8 cellular contexts compared by ENCODE assay signal in the genomic region with DNA sequence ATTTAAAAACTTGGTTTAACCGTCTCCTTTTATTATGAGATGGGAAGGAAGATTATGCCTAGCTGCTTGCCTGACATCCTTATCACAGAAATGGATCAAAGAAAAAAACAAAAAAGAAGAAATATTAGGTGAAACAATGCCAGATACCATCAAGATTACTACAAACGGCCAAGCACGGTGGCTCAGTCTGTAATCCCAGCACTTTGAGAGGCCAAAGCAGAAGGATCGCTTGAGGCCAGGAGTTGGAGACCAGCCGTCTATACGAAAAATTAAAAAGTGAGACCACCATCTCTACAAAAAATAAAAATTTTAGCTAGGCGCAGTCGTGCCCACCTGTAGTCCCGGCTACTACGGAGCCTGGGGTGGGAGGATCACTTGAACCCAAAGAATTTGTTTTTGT. TPM values are rescaled to one million over a fixed set of nuclear protein-coding genes. Genes with fewer than 3 reads are reported as not detected.
DNase-seq lines count a peak whose midpoint lies in the region; ATAC-seq and TF ChIP-seq lines count a peak whose summit lies in the region.

No MANE protein-coding gene starts in this region.

- no peaks in the 10 kb centered on the region for H3K9me3 Mint-ChIP-seq in stimulated activated naive CD8-positive, alpha-beta T cell treated with anti-CD3 and anti-CD28 coated beads, Interleukin-15, Interleukin-2, amounts not matched to agents 100 ng/mL and 50 ng/mL, for 24 hours
- no peaks in the 10 kb centered on the region for H3K9me3 Mint-ChIP-seq in mesothelial cell of epicardium

- no peaks in the 10 kb centered on the region for H3K27me3 ChIP-seq in aorta (ENCODE audit: control insufficient read depth in 1 of 2, insufficient read depth in 2 of 2, low read length in 1 of 2)

- WGBS in aorta, 2 donors, result 43 to 44% methylated on average over 10 of the region's 10 CpGs

- TF ChIP-seq CTCF in astrocyte of the cerebellum (IDR thresholded peaks at IDR 0.05; ENCODE audit: low read depth, low read length, missing control alignments) (no peak), mesothelial cell of epicardium (IDR thresholded peaks at IDR 0.05; ENCODE audit: unreplicated experiment) (no peak)

- no peaks in the 10 kb centered on the region for H3K36me3 ChIP-seq in aorta (ENCODE audit: control insufficient read depth in 1 of 2, insufficient read depth in 2 of 2, low read length in 1 of 2)

- in situ Hi-C loops in astrocyte of the cerebellum (cut with HindIII; ENCODE audit: low sequenced_read_pairs), result no loop called here

- peaks cover 0 to 3% of the 10 kb centered on the region in 2 donors for H3K4me1 ChIP-seq in aorta (ENCODE audit: control insufficient read depth in 1 of 2, insufficient read depth in 2 of 2, low read length in 2 of 2)

- intact Hi-C loops in aorta (cut with DNase I), result loop anchor here (5.0 to 10.0 kb wide), 4 partner anchors 55 to 195 kb away; a partner anchor contains a TSS

- H3K4me1 Mint-ChIP-seq in stimulated activated naive CD8-positive, alpha-beta T cell treated with anti-CD3 and anti-CD28 coated beads, Interleukin-15, Interleukin-2, amounts not matched to agents 100 ng/mL and 50 ng/mL, for 24 hours (ENCODE audit: low read depth), result peaks cover 73% of the 10 kb centered on the region
- peaks cover 50% of the 10 kb centered on the region for H3K4me1 Mint-ChIP-seq in mesothelial cell of epicardium

- no peak overlapping the region for H3K27ac ChIP-seq in aorta (ENCODE audit: low read depth in 1 of 2, low read length in 2 of 2)

- no peak for DNase-seq in stimulated activated naive CD8-positive, alpha-beta T cell treated with anti-CD3 and anti-CD28 coated beads, Interleukin-15, Interleukin-2, amounts not matched to agents 100 U/mL and 50 U/mL, for 24 hours
- DNase-seq in astrocyte of the cerebellum (ENCODE audit: low read depth), result no peak
- no peak for DNase-seq in mesothelial cell of epicardium (ENCODE audit: low spot score in 2 of 2, unreplicated experiment in 2 of 2)
- no peak for DNase-seq in aorta
- no peak for DNase-seq in NCI-H2107 treated with DMSO at 0.1 percent for 48 hours (lab: John Stamatoyannopoulos, UW; ENCODE audit: unreplicated experiment)

- H3K27me3 Mint-ChIP-seq in stimulated activated naive CD8-positive, alpha-beta T cell treated with anti-CD3 and anti-CD28 coated beads, Interleukin-15, Interleukin-2, amounts not matched to agents 100 ng/mL and 50 ng/mL, for 24 hours, result no peaks in the 10 kb centered on the region
- no peaks in the 10 kb centered on the region for H3K27me3 Mint-ChIP-seq in mesothelial cell of epicardium (ENCODE audit: low read depth)

- H3K4me3 ChIP-seq in astrocyte of the cerebellum (ENCODE audit: low read depth, low read length) (peak overlapping the region; percentile 83), aorta (ENCODE audit: low read length in 2 of 2) (peak overlapping the region; percentile 82 to 99)

- peaks cover 5% of the 10 kb centered on the region for H3K36me3 Mint-ChIP-seq in stimulated activated naive CD8-positive, alpha-beta T cell treated with anti-CD3 and anti-CD28 coated beads, Interleukin-15, Interleukin-2, amounts not matched to agents 100 ng/mL and 50 ng/mL, for 24 hours (ENCODE audit: low read depth)
- no peaks in the 10 kb centered on the region for H3K36me3 Mint-ChIP-seq in mesothelial cell of epicardium

- H3K9me3 ChIP-seq in aorta (ENCODE audit: control insufficient read depth, low read length), result no peaks in the 10 kb centered on the region

- ATAC-seq in stimulated activated naive CD8-positive, alpha-beta T cell treated with anti-CD3 and anti-CD28 coated beads, Interleukin-15, Interleukin-2, amounts not matched to agents 100 U/mL and 50 U/mL, for 24 hours, result no peak
- ATAC-seq in aorta (ENCODE audit: low FRiP score), result no peak
- no peak for ATAC-seq in HG02973 (IDR thresholded peaks at IDR 0.05; ENCODE audit: unreplicated experiment)
- ATAC-seq in HG03159 (IDR thresholded peaks at IDR 0.05; ENCODE audit: unreplicated experiment), result no peak

- peak overlapping the region; percentile 69 for H3K27ac Mint-ChIP-seq in stimulated activated naive CD8-positive, alpha-beta T cell treated with anti-CD3 and anti-CD28 coated beads, Interleukin-15, Interleukin-2, amounts not matched to agents 100 ng/mL and 50 ng/mL, for 24 hours
- H3K27ac Mint-ChIP-seq in mesothelial cell of epicardium, result peak overlapping the region; percentile 94

- H3K4me3 Mint-ChIP-seq in stimulated activated naive CD8-positive, alpha-beta T cell treated with anti-CD3 and anti-CD28 coated beads, Interleukin-15, Interleukin-2, amounts not matched to agents 100 ng/mL and 50 ng/mL, for 24 hours, result peak overlapping the region; percentile 94
- peak overlapping the region; percentile 96 for H3K4me3 Mint-ChIP-seq in mesothelial cell of epicardium

RNA-seq across cellular contexts. Expression of a gene that starts 2.3 kb away (rescaled TPM):
- 55.5 to 57.0 TPM (median 56.8 TPM) in 3 replicates for total RNA-seq in mesothelial cell of epicardium
- 100 to 1,000 TPM; 141 TPM for total RNA-seq in aorta
- 10 to 100 TPM; 12.8 to 30.8 TPM for polyA plus RNA-seq in aorta

RNA-seq across cellular contexts. Expression of a gene that starts 53.1 kb away (rescaled TPM):
- total RNA-seq in mesothelial cell of epicardium, result 143 to 149 TPM (median 146 TPM) in 3 replicates
- total RNA-seq in aorta, result 100 to 1,000 TPM in 1 of 2 donors, 10 to 100 TPM in 1; 81.5 to 102 TPM
- polyA plus RNA-seq in aorta, result 100 to 1,000 TPM; 104 to 112 TPM
